Comparison of ENCODE assay signal across 14 cellular contexts in genomic region chr10:52483587-52483986, GRCh38.
A peak's percentile ranks its signal among the peaks of the same experiment; 100 is the strongest.
DNase-seq lines count a peak whose midpoint lies in the region; ATAC-seq, FAIRE-seq and TF ChIP-seq lines count a peak whose summit lies in the region.
"Had no signal": no experiment of that assay in that cellular context is flagged by ENCODE, and none has a peak within 500 bp of the region (broad histone marks: within the 10 kb centered on the region; RNA-seq: fewer than 3 reads in every experiment).

No MANE protein-coding gene starts in this region.

- DNase-seq in GM12865 (ENCODE audit: low read depth) (peak; percentile 48), Panc1 (ENCODE audit: low read depth, low spot score) (no peak), GM13977 (ENCODE audit: low spot score) (no peak), dedifferentiated amniotic fluid mesenchymal stem cell (ENCODE audit: extremely low spot score) (no peak), HTR-8/SVneo (ENCODE audit: insufficient read length, low spot score) (no peak), GM23248 (no peak)
- DNase-seq: activated CD8-positive, alpha-beta memory T cell treated with anti-CD3 and anti-CD28 coated beads for 24 hours; Kasumi-1; stimulated activated CD4-positive, alpha-beta T cell treated with anti-CD3 and anti-CD28 coated beads, Interleukin-1b, Interleukin-23, amount 100 ng/mL, for 48 hours; stimulated activated naive CD4-positive, alpha-beta T cell treated with Interleukin-2 at 50 U/mL for 16 hours had no signal

- H3K9ac ChIP-seq in GM23248 = no peak overlapping the region

- H3K27ac ChIP-seq in Panc1 (ENCODE audit: low read length) (peak overlapping the region; percentile 34), GM23248 (no peak overlapping the region)
- H3K27ac ChIP-seq: RWPE1 had no signal

- no peak overlapping the region for H2AFZ ChIP-seq in GM23248

- intact Hi-C loops in Panc1 (cut with micrococcal nuclease; ENCODE audit: unreplicated experiment) = no loop called here

- WGBS in GM23248 (ENCODE audit: low coverage in 1 of 2, low lambda C conversion rate in 2 of 2, missing lambda C conversion rate in 2 of 2), 2 experiments = 96 to 98% methylated on average over 3 of the region's 3 CpGs

- no TSS peak for BruUV-seq in Panc1 (replicated peaks; lab: Mats Ljungman, UMichigan)

- FAIRE-seq in HTR-8/SVneo (lab: Jason Lieb, UNC) = no peak
- FAIRE-seq: colon had no signal

- CTCF ChIA-PET in Panc1 (lab: Charles Lee) = no interaction called here

- peak; percentile 90 for ATAC-seq in GM21381 (IDR thresholded peaks at IDR 0.05; ENCODE audit: unreplicated experiment)
- peak; percentile 74 for ATAC-seq in HG03097 (IDR thresholded peaks at IDR 0.05; ENCODE audit: low FRiP score, unreplicated experiment)
- ATAC-seq in Panc1 = no peak

- peaks cover 5% of the 10 kb centered on the region; the same call in 1 of the 2 replicates for H3K9me2 ChIP-seq in GM23248 (ENCODE audit: insufficient read depth)

- H3K4me3 ChIP-seq in GM12865 (ENCODE audit: low read depth, low read length) (peak overlapping the region; percentile 22; the same call in 1 of the 2 replicates), Panc1 (ENCODE audit: low read depth in 2 of 2, low read length in 2 of 2) (no peak overlapping the region), GM23248 (no peak overlapping the region)

- H3K9me3 ChIP-seq in Panc1 (ENCODE audit: control insufficient read depth, insufficient read depth, low read depth, low read length) (peaks cover 61% of the 10 kb centered on the region; the same call in 1 of the 2 replicates), GM23248 (ENCODE audit: low read depth) (no peaks in the 10 kb centered on the region)

- H3K4me1 ChIP-seq in Panc1 (ENCODE audit: control insufficient read depth, insufficient read depth, low read length) = peaks cover 3% of the 10 kb centered on the region
- H3K4me1 ChIP-seq in GM23248 (ENCODE audit: insufficient read depth) = peaks cover 50% of the 10 kb centered on the region

- in situ Hi-C loops in Panc1 (cut with HindIII; ENCODE audit: low pct_unique_long_range_greater_than_20kb, low sequenced_read_pairs) (no loop called here), GM13977 (cut with MboI; ENCODE audit: low pct_unique_long_range_greater_than_20kb, low sequenced_read_pairs, unreplicated experiment) (loop anchor here (10.0 kb wide), 1 partner anchor 169 kb away; the partner anchor contains the start of gene DKK1), GM23248 (cut with MboI) (no loop called here)

- H3K27me3 ChIP-seq in Panc1 (ENCODE audit: control insufficient read depth, insufficient read depth, low read length) = no peaks in the 10 kb centered on the region
- H3K27me3 ChIP-seq in GM23248 (replicated peaks; ENCODE audit: insufficient read depth) = no peaks in the 10 kb centered on the region

- no peaks in the 10 kb centered on the region for H3K79me2 ChIP-seq in GM23248 (ENCODE audit: insufficient read depth)

- peaks cover 47% of the 10 kb centered on the region for H3F3A ChIP-seq in GM23248 (ENCODE audit: insufficient read depth)

- H3K36me3 ChIP-seq in Panc1 (ENCODE audit: control insufficient read depth, insufficient read depth, low read length) (no peaks in the 10 kb centered on the region), GM23248 (ENCODE audit: low read depth) (no peaks in the 10 kb centered on the region)

- H3K4me2 ChIP-seq in GM23248 (ENCODE audit: unreplicated experiment) = no peak overlapping the region

- TF ChIP-seq CTCF in GM12865 (IDR thresholded peaks at IDR 0.05; ENCODE audit: insufficient read depth, low read depth, low read length, missing control alignments) (no peak), Panc1 (IDR thresholded peaks at IDR 0.05) (no peak), GM13977 (IDR thresholded peaks at IDR 0.05; ENCODE audit: extremely low read depth, insufficient read depth, missing control alignments) (no peak)

- POLR2A ChIA-PET in Panc1 (lab: Charles Lee) = no interaction called here

- H4K20me1 ChIP-seq in GM23248 (ENCODE audit: insufficient read depth) = no peaks in the 10 kb centered on the region
